8 cellular contexts compared by ENCODE assay signal in genomic region chr7:106736508-106737201, GRCh38.
DNase-seq lines count a peak whose midpoint lies in the region; ATAC-seq, FAIRE-seq and TF ChIP-seq lines count a peak whose summit lies in the region.

No MANE protein-coding gene starts in this region.

- peaks cover 5% of the 10 kb centered on the region for H3K4me1 Mint-ChIP-seq in astrocyte (ENCODE audit: low read depth, unreplicated experiment)

- no peaks in the 10 kb centered on the region for H3K27me3 Mint-ChIP-seq in astrocyte (ENCODE audit: low read depth, unreplicated experiment)

- FAIRE-seq in HTR-8/SVneo (lab: Jason Lieb, UNC) (no peak), astrocyte (lab: Jason Lieb, UNC) (no peak)

- H3K27ac ChIP-seq in RWPE1 (no peak overlapping the region), astrocyte (ENCODE audit: low read depth, low read length) (no peak overlapping the region)

- peak overlapping the region; percentile 33 for H3K4me2 ChIP-seq in astrocyte (ENCODE audit: low read length)

- peak; percentile 29; the same call in 1 of the 2 replicates for TF ChIP-seq CTCF in RWPE1 (conservative IDR thresholded peaks at IDR 0.05; ENCODE audit: low read depth)
- TF ChIP-seq CTCF in astrocyte (IDR thresholded peaks at IDR 0.05; ENCODE audit: insufficient read depth, low read depth, low read length) = peak; percentile 58

- no peak overlapping the region for H3K9ac ChIP-seq in astrocyte (ENCODE audit: low read length)

- CTCF ChIA-PET in RWPE1 (lab: Yijun Ruan, JAX) = interaction anchor here (0.6 to 2.7 kb wide), 14 partner anchors 18 to 1283 kb away, joined by 3 to 30 read pairs (median 4); partner anchors contain the start of gene CCDC71L

- no peaks in the 10 kb centered on the region for H3K27me3 ChIP-seq in astrocyte (ENCODE audit: insufficient read depth, low read length)

- peaks cover 7% of the 10 kb centered on the region for H3K9me3 Mint-ChIP-seq in astrocyte (ENCODE audit: unreplicated experiment)

- peak; percentile 91 for ATAC-seq in GM21528 (IDR thresholded peaks at IDR 0.05; ENCODE audit: low FRiP score, unreplicated experiment)

- H2AFZ ChIP-seq in astrocyte (ENCODE audit: low read depth, low read length) = peak overlapping the region; percentile 60

- POLR2A ChIA-PET in RWPE1 (lab: Yijun Ruan, JAX; ENCODE audit: low non-redundant PET) = no interaction called here

- no peak overlapping the region for H3K4me3 ChIP-seq in astrocyte (ENCODE audit: insufficient read depth, low read depth, low read length)

- no peaks in the 10 kb centered on the region for H3K36me3 Mint-ChIP-seq in astrocyte (ENCODE audit: low read depth, unreplicated experiment)

- H3K79me2 ChIP-seq in astrocyte (ENCODE audit: insufficient read depth, low read length) = no peaks in the 10 kb centered on the region

- no peaks in the 10 kb centered on the region for H3K9me3 ChIP-seq in astrocyte (ENCODE audit: insufficient read depth, low read depth, low read length)

- H3K4me1 ChIP-seq in astrocyte (ENCODE audit: insufficient read depth, low read length) = peaks cover 6% of the 10 kb centered on the region

- H3K36me3 ChIP-seq in astrocyte (ENCODE audit: insufficient read depth, low read length) = no peaks in the 10 kb centered on the region

- peak overlapping the region; percentile 89 for H3K27ac Mint-ChIP-seq in astrocyte (ENCODE audit: unreplicated experiment)

- no peak overlapping the region for H3K4me3 Mint-ChIP-seq in astrocyte (ENCODE audit: unreplicated experiment)

- DNase-seq in GDM1 (lab: John Stamatoyannopoulos, UW) = peak; percentile 41
- peak; percentile 38 for DNase-seq in HTR-8/SVneo (ENCODE audit: insufficient read length, low spot score)
- DNase-seq in RWPE1 (ENCODE audit: low spot score) = peak; percentile 59
- peak; percentile 63 for DNase-seq in astrocyte (ENCODE audit: low read depth)
- DNase-seq in inferior parietal cortex (ENCODE audit: extremely low spot score) = peak; percentile 28
- DNase-seq in stimulated activated CD4-positive, alpha-beta T cell treated with anti-CD3 and anti-CD28 coated beads, TNF-alpha, amount 100 ng/mL, for 48 hours (ENCODE audit: low read depth in 3 of 3) = peak in 2 of 3 donors; percentile 15 to 38
- no peak for DNase-seq in cerebellum (ENCODE audit: low spot score)

- H4K20me1 ChIP-seq in astrocyte (ENCODE audit: insufficient read depth, low read length) = no peaks in the 10 kb centered on the region
